Comparison of ENCODE assay signal across 1 cellular context in the genomic region with DNA sequence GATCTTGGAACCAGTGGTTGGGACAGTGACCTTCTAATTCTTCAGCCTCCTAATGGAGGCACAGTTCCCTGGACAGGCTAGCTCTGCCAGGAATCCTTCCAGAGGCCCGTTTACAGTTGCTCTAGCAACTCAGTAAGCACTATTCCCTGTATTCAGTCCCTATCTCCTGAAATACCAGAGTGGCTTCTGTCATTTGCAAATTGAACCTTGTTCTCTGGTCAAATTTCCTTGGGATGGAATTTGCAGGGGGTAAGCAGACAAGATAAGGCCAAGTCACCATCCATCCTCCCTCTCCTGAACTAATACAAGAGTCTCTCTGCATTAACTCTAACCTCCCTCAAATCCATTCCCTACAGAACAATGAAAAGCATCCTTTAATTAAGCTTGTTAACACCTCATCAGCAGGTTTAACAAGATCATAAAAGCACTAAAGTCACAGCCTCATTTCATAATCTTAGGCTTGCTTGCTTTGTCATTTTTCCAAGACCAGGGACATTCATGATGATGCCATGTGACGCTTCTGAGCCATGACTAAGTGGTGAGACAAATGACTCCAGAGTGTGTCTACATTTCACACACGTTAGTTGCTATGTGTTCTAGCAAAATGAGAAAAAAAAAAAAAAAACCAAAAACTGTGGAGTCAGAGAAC.
A peak's percentile ranks its signal among the peaks of the same experiment; 100 is the strongest.
TF ChIP-seq lines count a peak whose summit lies in the region.

No MANE protein-coding gene starts in this region.

TF ChIP-seq in HepG2, 621 proteins besides CTCF, POLR2A, EP300 and RAD21 (continued from another document):
- TF ChIP-seq ZSCAN5A (CRISPR knock-in tag; IDR thresholded peaks at IDR 0.05; ENCODE audit: borderline replicate concordance) (no peak), ZNF572 (CRISPR knock-in tag; IDR thresholded peaks at IDR 0.05) (no peak), ZNF580 (CRISPR knock-in tag; IDR thresholded peaks at IDR 0.05; ENCODE audit: borderline replicate concordance, low read depth) (no peak), ZNF770 (CRISPR knock-in tag; IDR thresholded peaks at IDR 0.05) (peak; percentile 97), PITX1 (CRISPR knock-in tag; IDR thresholded peaks at IDR 0.05) (no peak), ZNF17 (CRISPR knock-in tag; IDR thresholded peaks at IDR 0.05) (no peak), ZNF563 (CRISPR knock-in tag; IDR thresholded peaks at IDR 0.05) (no peak), RFX5 (IDR thresholded peaks at IDR 0.05; ENCODE audit: low read depth, low read length) (peak; percentile 82; the same call in 1 of the 2 replicates), SP4 (CRISPR knock-in tag; IDR thresholded peaks at IDR 0.05) (no peak), CEBPG (CRISPR knock-in tag; IDR thresholded peaks at IDR 0.05) (no peak), ZBTB42 (CRISPR knock-in tag; IDR thresholded peaks at IDR 0.05) (no peak), ZNF329 (CRISPR knock-in tag; IDR thresholded peaks at IDR 0.05; ENCODE audit: low read depth) (no peak), BCL3 (CRISPR knock-in tag; IDR thresholded peaks at IDR 0.05) (0 out of 2 replicates have a peak, but pooled peaks have one; percentile 19), TOE1 (CRISPR knock-in tag; IDR thresholded peaks at IDR 0.05) (no peak), KDM2A (CRISPR knock-in tag; IDR thresholded peaks at IDR 0.05; ENCODE audit: borderline replicate concordance, low read depth) (no peak), ZFX (CRISPR knock-in tag; IDR thresholded peaks at IDR 0.05; ENCODE audit: low read depth) (no peak), MIER3 (CRISPR knock-in tag; IDR thresholded peaks at IDR 0.05; ENCODE audit: borderline replicate concordance) (no peak), HNRNPLL (IDR thresholded peaks at IDR 0.05; ENCODE audit: low read depth, low read length, poor library complexity, severe bottlenecking) (no peak), TCF7L2 (IDR thresholded peaks at IDR 0.05; ENCODE audit: low read depth, low read length) (no peak)
- TF ChIP-seq, protein P1, sequence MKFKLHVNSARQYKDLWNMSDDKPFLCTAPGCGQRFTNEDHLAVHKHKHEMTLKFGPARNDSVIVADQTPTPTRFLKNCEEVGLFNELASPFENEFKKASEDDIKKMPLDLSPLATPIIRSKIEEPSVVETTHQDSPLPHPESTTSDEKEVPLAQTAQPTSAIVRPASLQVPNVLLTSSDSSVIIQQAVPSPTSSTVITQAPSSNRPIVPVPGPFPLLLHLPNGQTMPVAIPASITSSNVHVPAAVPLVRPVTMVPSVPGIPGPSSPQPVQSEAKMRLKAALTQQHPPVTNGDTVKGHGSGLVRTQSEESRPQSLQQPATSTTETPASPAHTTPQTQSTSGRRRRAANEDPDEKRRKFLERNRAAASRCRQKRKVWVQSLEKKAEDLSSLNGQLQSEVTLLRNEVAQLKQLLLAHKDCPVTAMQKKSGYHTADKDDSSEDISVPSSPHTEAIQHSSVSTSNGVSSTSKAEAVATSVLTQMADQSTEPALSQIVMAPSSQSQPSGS (CRISPR knock-in tag; IDR thresholded peaks at IDR 0.05): 0 out of 2 replicates have a peak, but pooled peaks have one; percentile 14
- TF ChIP-seq, protein P2, sequence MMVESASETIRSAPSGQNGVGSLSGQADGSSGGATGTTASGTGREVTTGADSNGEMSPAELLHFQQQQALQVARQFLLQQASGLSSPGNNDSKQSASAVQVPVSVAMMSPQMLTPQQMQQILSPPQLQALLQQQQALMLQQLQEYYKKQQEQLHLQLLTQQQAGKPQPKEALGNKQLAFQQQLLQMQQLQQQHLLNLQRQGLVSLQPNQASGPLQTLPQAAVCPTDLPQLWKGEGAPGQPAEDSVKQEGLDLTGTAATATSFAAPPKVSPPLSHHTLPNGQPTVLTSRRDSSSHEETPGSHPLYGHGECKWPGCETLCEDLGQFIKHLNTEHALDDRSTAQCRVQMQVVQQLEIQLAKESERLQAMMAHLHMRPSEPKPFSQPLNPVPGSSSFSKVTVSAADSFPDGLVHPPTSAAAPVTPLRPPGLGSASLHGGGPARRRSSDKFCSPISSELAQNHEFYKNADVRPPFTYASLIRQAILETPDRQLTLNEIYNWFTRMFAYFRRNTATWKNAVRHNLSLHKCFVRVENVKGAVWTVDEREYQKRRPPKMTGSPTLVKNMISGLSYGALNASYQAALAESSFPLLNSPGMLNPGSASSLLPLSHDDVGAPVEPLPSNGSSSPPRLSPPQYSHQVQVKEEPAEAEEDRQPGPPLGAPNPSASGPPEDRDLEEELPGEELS (CRISPR knock-in tag; IDR thresholded peaks at IDR 0.05): peak; percentile 50
- TF ChIP-seq, protein P3, sequence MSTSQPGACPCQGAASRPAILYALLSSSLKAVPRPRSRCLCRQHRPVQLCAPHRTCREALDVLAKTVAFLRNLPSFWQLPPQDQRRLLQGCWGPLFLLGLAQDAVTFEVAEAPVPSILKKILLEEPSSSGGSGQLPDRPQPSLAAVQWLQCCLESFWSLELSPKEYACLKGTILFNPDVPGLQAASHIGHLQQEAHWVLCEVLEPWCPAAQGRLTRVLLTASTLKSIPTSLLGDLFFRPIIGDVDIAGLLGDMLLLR (CRISPR knock-in tag; IDR thresholded peaks at IDR 0.05): no peak
